In genomic region chr10:43201545-43202131, GRCh38 we compare ENCODE assay signal across 9 cellular contexts.
A peak's percentile ranks its signal among the peaks of the same experiment; 100 is the strongest.
DNase-seq lines count a peak whose midpoint lies in the region; ATAC-seq, FAIRE-seq and TF ChIP-seq lines count a peak whose summit lies in the region.
"Had no signal": no experiment of that assay in that cellular context is flagged by ENCODE, and none has a peak within 500 bp of the region (broad histone marks: within the 10 kb centered on the region; RNA-seq: fewer than 3 reads in every experiment).

No MANE protein-coding gene starts in this region.

- FAIRE-seq in GM12891 (lab: Jason Lieb, UNC): no peak

- no peaks in the 10 kb centered on the region for H3K27me3 ChIP-seq in SU-DHL-6 (ENCODE audit: low read length)

- DNase-seq in GM12891 (ENCODE audit: insufficient read length, low spot score) (peak; percentile 8), cardiac septum (ENCODE audit: low spot score) (peak; percentile 74), posterior cingulate gyrus (peak in 8 of 10 donors; percentile 3 to 72 (median 14)), T-helper 1 cell (no peak), G401 (ENCODE audit: low spot score) (no peak), C1 segment of cervical spinal cord (lab: John Stamatoyannopoulos, UW) (no peak)
- no peak for DNase-seq in activated CD4-positive, alpha-beta T cell treated with anti-CD3 and anti-CD28 coated beads for 36 hours
- DNase-seq: GDM1 had no signal

- H3K79me2 ChIP-seq in SU-DHL-6 (ENCODE audit: insufficient read depth, low read length): no peaks in the 10 kb centered on the region

- no peaks in the 10 kb centered on the region for H3F3A ChIP-seq in SU-DHL-6 (ENCODE audit: insufficient read depth)

- no peak for TF ChIP-seq POLR2A in GM12891 (IDR thresholded peaks at IDR 0.05; ENCODE audit: low read depth, low read length)

- no peak for TF ChIP-seq CTCF in SU-DHL-6 (IDR thresholded peaks at IDR 0.05; ENCODE audit: insufficient read depth, low read length, poor library complexity, severe bottlenecking)

- no peaks in the 10 kb centered on the region for H3K9me2 ChIP-seq in SU-DHL-6 (replicated peaks; ENCODE audit: insufficient read depth, low read length)

- H4K20me1 ChIP-seq in SU-DHL-6 (ENCODE audit: low read depth, low read length): no peaks in the 10 kb centered on the region

- H3K4me3 ChIP-seq in SU-DHL-6 (ENCODE audit: insufficient read depth, low read length, poor library complexity, severe bottlenecking): no peak overlapping the region

- H3K27ac Mint-ChIP-seq in activated CD4-positive, alpha-beta T cell treated with anti-CD3 and anti-CD28 coated beads for 36 hours: no peak overlapping the region

- no peak overlapping the region for H3K27ac ChIP-seq in SU-DHL-6 (ENCODE audit: low read depth, low read length)

- intact Hi-C loops in cardiac septum (cut with DNase I) (no loop called here), posterior cingulate gyrus (cut with DNase I) (loop anchor here (10.0 kb wide), 1 partner anchor 143 kb away; no protein-coding TSS in a partner anchor)
- intact Hi-C loops in activated CD4-positive, alpha-beta T cell treated with anti-CD3 and anti-CD28 coated beads for 36 hours (cut with DNase I, micrococcal nuclease): loop anchor here (2.0 to 5.0 kb wide), 4 partner anchors 63 to 269 kb away; partner anchors contain the start of gene CSGALNACT2 (in 2 of the 2)

- POLR2A ChIA-PET in activated CD4-positive, alpha-beta T cell treated with anti-CD3 and anti-CD28 coated beads for 36 hours (lab: Charles Lee): interaction anchor here (0.7 to 1.5 kb wide), 3 partner anchors 43 to 63 kb away, joined by 3 to 6 read pairs (median 4); partner anchors contain the start of gene CSGALNACT2

- CTCF ChIA-PET in activated CD4-positive, alpha-beta T cell treated with anti-CD3 and anti-CD28 coated beads for 36 hours (lab: Charles Lee): interaction anchor here (0.6 to 3.8 kb wide), 26 partner anchors 8 to 256 kb away, joined by 3 to 17 read pairs (median 4); no protein-coding TSS in a partner anchor

- ATAC-seq in activated CD4-positive, alpha-beta T cell treated with anti-CD3 and anti-CD28 coated beads for 36 hours: no peak

- peak overlapping the region; percentile 54 for H3K4me2 ChIP-seq in SU-DHL-6 (ENCODE audit: low read depth, low read length, poor library complexity, severe bottlenecking)

- no peaks in the 10 kb centered on the region for H3K36me3 ChIP-seq in SU-DHL-6 (ENCODE audit: low read length)

- H3K4me1 Mint-ChIP-seq in activated CD4-positive, alpha-beta T cell treated with anti-CD3 and anti-CD28 coated beads for 36 hours: peaks cover 4% of the 10 kb centered on the region

- no peaks in the 10 kb centered on the region for H3K9me3 Mint-ChIP-seq in activated CD4-positive, alpha-beta T cell treated with anti-CD3 and anti-CD28 coated beads for 36 hours (ENCODE audit: low read depth)

- H3K4me3 Mint-ChIP-seq in activated CD4-positive, alpha-beta T cell treated with anti-CD3 and anti-CD28 coated beads for 36 hours: no peak overlapping the region

- in situ Hi-C loops in G401 (cut with HindIII; ENCODE audit: low sequenced_read_pairs): no loop called here

- no peak overlapping the region for H3K9ac ChIP-seq in SU-DHL-6 (ENCODE audit: low read length)

- H3K27me3 Mint-ChIP-seq in activated CD4-positive, alpha-beta T cell treated with anti-CD3 and anti-CD28 coated beads for 36 hours: no peaks in the 10 kb centered on the region

- no peaks in the 10 kb centered on the region for H3K9me3 ChIP-seq in SU-DHL-6 (ENCODE audit: insufficient read depth, low read length)

- no peaks in the 10 kb centered on the region for H3K36me3 Mint-ChIP-seq in activated CD4-positive, alpha-beta T cell treated with anti-CD3 and anti-CD28 coated beads for 36 hours (ENCODE audit: low read depth)

- no peak overlapping the region for H2AFZ ChIP-seq in SU-DHL-6 (ENCODE audit: low read depth, low read length, severe bottlenecking)

TF ChIP-seq in GM12891, 5 proteins besides CTCF, POLR2A, EP300 and RAD21:
- no peak for TF ChIP-seq SPI1 (IDR thresholded peaks at IDR 0.05; ENCODE audit: low read depth, low read length)
- TF ChIP-seq POU2F2 (IDR thresholded peaks at IDR 0.05; ENCODE audit: low read depth, low read length): no peak
- TF ChIP-seq PAX5 (IDR thresholded peaks at IDR 0.05; ENCODE audit: insufficient read depth, low read length, severe bottlenecking): no peak
- TF ChIP-seq TAF1 (IDR thresholded peaks at IDR 0.05; ENCODE audit: low read depth, low read length): no peak
- no peak for TF ChIP-seq POLR2AphosphoS5 (IDR thresholded peaks at IDR 0.05; ENCODE audit: low read depth, low read length)

Comparison
In these comparisons a context has a peak if more than half of its experiments do, and no peak if none do; other contexts are left out.
1. DNase-seq: peak in GM12891 (single experiment), cardiac septum (single experiment) and posterior cingulate gyrus (8 of 10); none in T-helper 1 cell (0 of 5), activated CD4-positive, alpha-beta T cell treated with anti-CD3 and anti-CD28 coated beads for 36 hours (single experiment), G401 (single experiment) and C1 segment of cervical spinal cord (0 of 14).